In genomic region chr17:49468827-49469385, GRCh38 we compare ENCODE assay signal across 14 cellular contexts. TPM values are rescaled to one million over a fixed set of nuclear protein-coding genes. Genes with fewer than 3 reads are reported as not detected.
"Had no signal": no experiment of that assay in that cellular context is flagged by ENCODE, and none has a peak within 500 bp of the region (broad histone marks: within the 10 kb centered on the region; RNA-seq: fewer than 3 reads in every experiment).

No MANE protein-coding gene starts in this region.

- FAIRE-seq: colon, pancreas had no signal

- H3K4me1 ChIP-seq: pancreas had no signal

- DNase-seq: activated CD4-positive, alpha-beta T cell treated with anti-CD3 and anti-CD28 coated beads, Interleukin-2, amount 10 ng/mL, durations not matched to agents 7 days and 5 days; activated effector memory CD4-positive, alpha-beta T cell treated with anti-CD3 and anti-CD28 coated beads, Interleukin-2, amount 50 U/mL, for 16 hours; activated T-cell treated with anti-CD3 and anti-CD28 coated beads, Interleukin-2, amount 50 U/mL, for 24 hours; aorta; esophagus squamous epithelium; hippocampal formation; kidney glomerular epithelial cell; pancreas; thyroid gland had no signal

- H3K9me3 ChIP-seq: pancreas, thyroid gland, vagina had no signal

- H3K27me3 ChIP-seq: pancreas, vagina had no signal

- H3K36me3 ChIP-seq: cardiac muscle cell, esophagus squamous epithelium, pancreas, thyroid gland, vagina had no signal

- H3K4me1 Mint-ChIP-seq: activated CD4-positive, alpha-beta T cell treated with anti-CD3 and anti-CD28 coated beads, Interleukin-2, amount 10 ng/mL, durations not matched to agents 7 days and 5 days had no signal

- H3K4me3 ChIP-seq: cardiac muscle cell, esophagus squamous epithelium, pancreas, smooth muscle cell, thyroid gland, vagina had no signal

- H3K27ac Mint-ChIP-seq: activated CD4-positive, alpha-beta T cell treated with anti-CD3 and anti-CD28 coated beads, Interleukin-2, amount 10 ng/mL, durations not matched to agents 7 days and 5 days; activated T-cell treated with anti-CD3 and anti-CD28 coated beads, Interleukin-2, amount 50 U/mL, for 24 hours had no signal

- H3K27ac ChIP-seq: cardiac muscle cell, esophagus squamous epithelium, pancreas, thyroid gland, vagina had no signal

- H3K4me3 Mint-ChIP-seq: activated CD4-positive, alpha-beta T cell treated with anti-CD3 and anti-CD28 coated beads, Interleukin-2, amount 10 ng/mL, durations not matched to agents 7 days and 5 days; activated T-cell treated with anti-CD3 and anti-CD28 coated beads, Interleukin-2, amount 50 U/mL, for 24 hours had no signal

- ATAC-seq: activated naive CD4-positive, alpha-beta T cell treated with anti-CD3 and anti-CD28 coated beads, Interleukin-2, amount 50 U/mL, for 72 hours had no signal

RNA-seq across cellular contexts. Expression of gene NGFR, which starts 26.2 kb away (rescaled TPM):
- total RNA-seq: activated naive CD4-positive, alpha-beta T cell treated with anti-CD3 and anti-CD28 coated beads, Interleukin-2, amount 50 U/mL, for 72 hours had no signal
